21 cellular contexts compared by ENCODE assay signal in genomic region chr4:184433258-184433892, GRCh38. TPM values are rescaled to one million over a fixed set of nuclear protein-coding genes. Genes with fewer than 3 reads are reported as not detected.
DNase-seq lines count a peak whose midpoint lies in the region; ATAC-seq and TF ChIP-seq lines count a peak whose summit lies in the region.
"Had no signal": no experiment of that assay in that cellular context is flagged by ENCODE, and none has a peak within 500 bp of the region (broad histone marks: within the 10 kb centered on the region; RNA-seq: fewer than 3 reads in every experiment).

No MANE protein-coding gene starts in this region.

- intact Hi-C loops in CD4-positive, alpha-beta memory T cell (cut with micrococcal nuclease), result no loop called here
- intact Hi-C loops in sciatic nerve (cut with DNase I), result no loop called here

- H3K79me2 ChIP-seq in osteoblast (ENCODE audit: insufficient read depth, low read length), result peaks cover 70% of the 10 kb centered on the region

- no peaks in the 10 kb centered on the region for H3K9me3 Mint-ChIP-seq in CD4-positive, alpha-beta memory T cell
- no peaks in the 10 kb centered on the region for H3K9me3 Mint-ChIP-seq in endothelial cell (ENCODE audit: unreplicated experiment)
- H3K9me3 Mint-ChIP-seq: T-helper 2 cell treated with Interferon-gamma antibody and Interleukin-4, amounts not matched to agents 5 μg/mL and 100 μg/mL, for 36 hours had no signal

- CTCF ChIA-PET in CD4-positive, alpha-beta memory T cell (lab: Charles Lee; ENCODE audit: partially characterized antibody), result interaction anchor here (1.2 to 1.8 kb wide), 2 partner anchors 12 to 15 kb away, joined by 5 to 6 read pairs; no protein-coding TSS in a partner anchor

- no peaks in the 10 kb centered on the region for H3K27me3 ChIP-seq in CD4-positive, alpha-beta memory T cell (ENCODE audit: insufficient read depth, low read length)
- H3K27me3 ChIP-seq in neutrophil (no peaks in the 10 kb centered on the region), osteoblast (ENCODE audit: insufficient read depth, low read length) (no peaks in the 10 kb centered on the region)
- H3K27me3 ChIP-seq: BE2C, pancreas, tibial artery had no signal

- POLR2A ChIA-PET in CD4-positive, alpha-beta memory T cell (lab: Charles Lee; ENCODE audit: partially characterized antibody), result interaction anchor here (1.4 kb wide), 1 partner anchor 39 kb away, joined by 3 read pairs; no protein-coding TSS in a partner anchor

- peaks cover 34 to 83% (median 65%) of the 10 kb centered on the region in 4 donors for H3K4me1 Mint-ChIP-seq in CD4-positive, alpha-beta memory T cell
- peaks cover 30% of the 10 kb centered on the region for H3K4me1 Mint-ChIP-seq in endothelial cell (ENCODE audit: unreplicated experiment)

- DNase-seq in CD4-positive, alpha-beta memory T cell, result no peak
- DNase-seq in RPMI7951 (ENCODE audit: low read depth) (peak; percentile 65), endothelial cell (ENCODE audit: low spot score) (no peak), osteoblast (ENCODE audit: insufficient read length, low spot score, missing footprints) (no peak), HUDEP-2 (lab: John Stamatoyannopoulos, UW; ENCODE audit: unreplicated experiment in 76 of 76) (no peak), sciatic nerve (ENCODE audit: low spot score) (no peak)
- DNase-seq: amniotic stem cell; BE2C; DMS 273 treated with DMSO at 0.1 percent for 48 hours; MM.1S; NCI-H1694; NCI-H82; pancreas; RPMI8226; SK-N-SH; stimulated activated naive CD4-positive, alpha-beta T cell treated with Interleukin-2 at 50 U/mL for 16 hours had no signal

- no peak overlapping the region for H3K4me2 ChIP-seq in osteoblast (ENCODE audit: insufficient read depth, low read length)
- H3K4me2 ChIP-seq: SK-N-SH had no signal

- H3K27ac ChIP-seq in CD4-positive, alpha-beta memory T cell (ENCODE audit: low read depth, low read length), result no peak overlapping the region
- H3K27ac ChIP-seq in neutrophil (peak overlapping the region; percentile 71), osteoblast (ENCODE audit: low read depth, low read length) (no peak overlapping the region)
- H3K27ac ChIP-seq: pancreas, tibial artery had no signal

- no peak overlapping the region for H3K4me3 Mint-ChIP-seq in CD4-positive, alpha-beta memory T cell
- H3K4me3 Mint-ChIP-seq in endothelial cell (ENCODE audit: unreplicated experiment), result no peak overlapping the region
- H3K4me3 Mint-ChIP-seq: T-helper 2 cell treated with Interferon-gamma antibody and Interleukin-4, amounts not matched to agents 5 μg/mL and 100 μg/mL, for 36 hours had no signal

- no peak overlapping the region for H2AFZ ChIP-seq in osteoblast (ENCODE audit: low read length)

- H3K9me3 ChIP-seq in CD4-positive, alpha-beta memory T cell (ENCODE audit: control insufficient read depth in 1 of 2, low read length in 2 of 2), result no peaks in the 10 kb centered on the region
- H3K9me3 ChIP-seq in neutrophil (no peaks in the 10 kb centered on the region), osteoblast (ENCODE audit: low read depth, low read length) (no peaks in the 10 kb centered on the region)
- H3K9me3 ChIP-seq: BE2C, HAP-1, pancreas, SK-N-SH, tibial artery had no signal

- peaks cover 26% of the 10 kb centered on the region for H3K4me1 ChIP-seq in CD4-positive, alpha-beta memory T cell (ENCODE audit: insufficient read depth, low read length)
- peaks cover 42 to 53% of the 10 kb centered on the region in 2 experiments for H3K4me1 ChIP-seq in neutrophil (ENCODE audit: control insufficient read depth in 1 of 2, insufficient read depth in 1 of 2, low read depth in 1 of 2, low read length in 1 of 2)
- peaks cover 6% of the 10 kb centered on the region for H3K4me1 ChIP-seq in osteoblast (ENCODE audit: insufficient read depth, low read length)
- H3K4me1 ChIP-seq: BE2C, HAP-1 had no signal

- H3K4me3 ChIP-seq in CD4-positive, alpha-beta memory T cell (ENCODE audit: low read length in 2 of 2), result no peak overlapping the region
- H3K4me3 ChIP-seq in neutrophil (ENCODE audit: low read depth in 1 of 2, low read length in 1 of 2), result no peak overlapping the region
- no peak overlapping the region for H3K4me3 ChIP-seq in osteoblast (ENCODE audit: insufficient read depth, low read length)
- H3K4me3 ChIP-seq: GM12878, HAP-1, pancreas, tibial artery had no signal

- H3K36me3 ChIP-seq in CD4-positive, alpha-beta memory T cell (ENCODE audit: insufficient read depth, low read length), result peaks cover 5% of the 10 kb centered on the region
- peaks cover 12% of the 10 kb centered on the region for H3K36me3 ChIP-seq in neutrophil
- peaks cover 5% of the 10 kb centered on the region for H3K36me3 ChIP-seq in osteoblast (ENCODE audit: insufficient read depth, low read length)
- H3K36me3 ChIP-seq: HAP-1, pancreas had no signal

- no peaks in the 10 kb centered on the region for H3K27me3 Mint-ChIP-seq in CD4-positive, alpha-beta memory T cell
- peaks cover 4% of the 10 kb centered on the region for H3K27me3 Mint-ChIP-seq in endothelial cell (ENCODE audit: unreplicated experiment)

- H4K20me1 ChIP-seq in osteoblast (ENCODE audit: insufficient read depth, low read length), result peaks cover 41% of the 10 kb centered on the region

- peaks cover 30 to 42% of the 10 kb centered on the region in 2 donors for H3K36me3 Mint-ChIP-seq in CD4-positive, alpha-beta memory T cell
- H3K36me3 Mint-ChIP-seq in endothelial cell (ENCODE audit: low read depth, unreplicated experiment), result peaks cover 11% of the 10 kb centered on the region

- no peak for ATAC-seq in sciatic nerve
- ATAC-seq: GM12878 had no signal

- H3K27ac Mint-ChIP-seq in CD4-positive, alpha-beta memory T cell, result peak overlapping the region in 4 of 7 donors; percentile 48 to 82 (median 56)
- H3K27ac Mint-ChIP-seq in endothelial cell (ENCODE audit: unreplicated experiment), result peak overlapping the region; percentile 40
- H3K27ac Mint-ChIP-seq: T-helper 2 cell treated with Interferon-gamma antibody and Interleukin-4, amounts not matched to agents 5 μg/mL and 100 μg/mL, for 36 hours had no signal

- TF ChIP-seq CTCF in endothelial cell (IDR thresholded peaks at IDR 0.05; ENCODE audit: unreplicated experiment) (no peak), neutrophil (IDR thresholded peaks at IDR 0.05) (no peak), osteoblast (IDR thresholded peaks at IDR 0.05; ENCODE audit: extremely low read depth, low read depth, low read length) (no peak)

RNA-seq across cellular contexts. Expression of gene IRF2, which starts 41.0 kb away (rescaled TPM):
- 10 to 100 TPM; 66.7 to 70.4 TPM for total RNA-seq in CD4-positive, alpha-beta memory T cell
- 10 to 100 TPM; 72.6 to 87.2 TPM for polyA plus RNA-seq in CD4-positive, alpha-beta memory T cell
- 24.9 and 43.3 TPM in 2 replicates for total RNA-seq in RPMI7951 (2014; rRNA removed; shearing (Covaris generic))
- total RNA-seq in endothelial cell (ENCODE audit: unreplicated experiment) (27.6 TPM), osteoblast (43.0 and 43.8 TPM in 2 replicates), sciatic nerve (50.2 TPM)
